9 cellular contexts compared by ENCODE assay signal in genomic region chr16:82580293-82580900, GRCh38. TPM values are rescaled to one million over a fixed set of nuclear protein-coding genes. Genes with fewer than 3 reads are reported as not detected.
DNase-seq lines count a peak whose midpoint lies in the region; ATAC-seq and TF ChIP-seq lines count a peak whose summit lies in the region.
"Had no signal": no experiment of that assay in that cellular context is flagged by ENCODE, and none has a peak within 500 bp of the region (broad histone marks: within the 10 kb centered on the region; RNA-seq: fewer than 3 reads in every experiment).

No MANE protein-coding gene starts in this region.

- H3K27ac ChIP-seq in PC-9 (no peak overlapping the region), tibial artery (no peak overlapping the region)

- no peak overlapping the region for H3K4me2 ChIP-seq in PC-9

- H3K4me3 ChIP-seq in PC-9 = no peak overlapping the region
- no peak overlapping the region for H3K4me3 ChIP-seq in tibial artery

- H3K27me3 ChIP-seq in PC-9 (ENCODE audit: insufficient read depth, low read depth) = no peaks in the 10 kb centered on the region
- no peaks in the 10 kb centered on the region for H3K27me3 ChIP-seq in tibial artery

- POLR2A ChIA-PET in activated CD4-positive, alpha-beta memory T cell treated with anti-CD3 and anti-CD28 coated beads for 36 hours (lab: Charles Lee) = no interaction called here
- POLR2A ChIA-PET in activated CD4-positive, alpha-beta memory T cell treated with anti-CD3 and anti-CD28 coated beads, Interleukin-2, amount 10 ng/mL, durations not matched to agents 7 days and 5 days (lab: Charles Lee) = no interaction called here
- POLR2A ChIA-PET in PC-9 (lab: Charles Lee; ENCODE audit: unreplicated experiment) = no interaction called here

- ATAC-seq in left cardiac atrium (peak; percentile 71 to 80), HG03025 (IDR thresholded peaks at IDR 0.05; ENCODE audit: low FRiP score, unreplicated experiment) (no peak), GM21619 (IDR thresholded peaks at IDR 0.05; ENCODE audit: unreplicated experiment) (no peak)

- no peak overlapping the region for H3K27ac Mint-ChIP-seq in activated CD4-positive, alpha-beta memory T cell treated with anti-CD3 and anti-CD28 coated beads for 36 hours
- H3K27ac Mint-ChIP-seq in activated CD4-positive, alpha-beta memory T cell treated with anti-CD3 and anti-CD28 coated beads, Interleukin-2, amount 10 ng/mL, durations not matched to agents 7 days and 5 days = no peak overlapping the region
- H3K27ac Mint-ChIP-seq: CD4-positive, CD25-positive, alpha-beta regulatory T cell had no signal

- no peaks in the 10 kb centered on the region for H3F3A ChIP-seq in PC-9 (ENCODE audit: insufficient read depth, low read depth)

- H3K36me3 Mint-ChIP-seq in activated CD4-positive, alpha-beta memory T cell treated with anti-CD3 and anti-CD28 coated beads for 36 hours = no peaks in the 10 kb centered on the region
- no peaks in the 10 kb centered on the region for H3K36me3 Mint-ChIP-seq in activated CD4-positive, alpha-beta memory T cell treated with anti-CD3 and anti-CD28 coated beads, Interleukin-2, amount 10 ng/mL, durations not matched to agents 7 days and 5 days (ENCODE audit: low read depth)
- H3K36me3 Mint-ChIP-seq: CD4-positive, CD25-positive, alpha-beta regulatory T cell had no signal

- intact Hi-C loops in activated CD4-positive, alpha-beta memory T cell treated with anti-CD3 and anti-CD28 coated beads for 36 hours (cut with micrococcal nuclease) = no loop called here
- intact Hi-C loops in PC-9 (cut with micrococcal nuclease; ENCODE audit: unreplicated experiment) (no loop called here), left cardiac atrium (cut with DNase I) (loop anchor here in 1 of 2 donors (1.0 to 5.0 kb wide), 2 partner anchors 214 to 318 kb away; no protein-coding TSS in a partner anchor), tibial artery (cut with DNase I; ENCODE audit: low total_unique reads) (loop anchor here (5.0 kb wide), 1 partner anchor 318 kb away; no protein-coding TSS in a partner anchor)

- H3K9me3 ChIP-seq in PC-9 (ENCODE audit: insufficient read depth, low read depth) (no peaks in the 10 kb centered on the region), tibial artery (no peaks in the 10 kb centered on the region)

- H3K4me1 Mint-ChIP-seq in activated CD4-positive, alpha-beta memory T cell treated with anti-CD3 and anti-CD28 coated beads for 36 hours (ENCODE audit: low read depth) = no peaks in the 10 kb centered on the region
- H3K4me1 Mint-ChIP-seq in activated CD4-positive, alpha-beta memory T cell treated with anti-CD3 and anti-CD28 coated beads, Interleukin-2, amount 10 ng/mL, durations not matched to agents 7 days and 5 days = no peaks in the 10 kb centered on the region
- H3K4me1 Mint-ChIP-seq: CD4-positive, CD25-positive, alpha-beta regulatory T cell had no signal

- H4K20me1 ChIP-seq in PC-9 (ENCODE audit: insufficient read depth) = no peaks in the 10 kb centered on the region

- no peak overlapping the region for H3K4me3 Mint-ChIP-seq in activated CD4-positive, alpha-beta memory T cell treated with anti-CD3 and anti-CD28 coated beads for 36 hours
- no peak overlapping the region for H3K4me3 Mint-ChIP-seq in activated CD4-positive, alpha-beta memory T cell treated with anti-CD3 and anti-CD28 coated beads, Interleukin-2, amount 10 ng/mL, durations not matched to agents 7 days and 5 days
- H3K4me3 Mint-ChIP-seq: CD4-positive, CD25-positive, alpha-beta regulatory T cell had no signal

- no peaks in the 10 kb centered on the region; the same call in 1 of the 2 replicates for H3K9me2 ChIP-seq in PC-9 (ENCODE audit: insufficient read depth)

- CTCF ChIA-PET in activated CD4-positive, alpha-beta memory T cell treated with anti-CD3 and anti-CD28 coated beads for 36 hours (lab: Charles Lee) = no interaction called here
- CTCF ChIA-PET in activated CD4-positive, alpha-beta memory T cell treated with anti-CD3 and anti-CD28 coated beads, Interleukin-2, amount 10 ng/mL, durations not matched to agents 7 days and 5 days (lab: Charles Lee) = no interaction called here
- CTCF ChIA-PET in PC-9 (lab: Charles Lee) = no interaction called here

- no peaks in the 10 kb centered on the region for H3K27me3 Mint-ChIP-seq in activated CD4-positive, alpha-beta memory T cell treated with anti-CD3 and anti-CD28 coated beads for 36 hours
- H3K27me3 Mint-ChIP-seq in activated CD4-positive, alpha-beta memory T cell treated with anti-CD3 and anti-CD28 coated beads, Interleukin-2, amount 10 ng/mL, durations not matched to agents 7 days and 5 days = peaks cover 5% of the 10 kb centered on the region

- peak; percentile 9 for DNase-seq in activated CD4-positive, alpha-beta memory T cell treated with anti-CD3 and anti-CD28 coated beads for 36 hours
- DNase-seq in activated CD4-positive, alpha-beta memory T cell treated with anti-CD3 and anti-CD28 coated beads, Interleukin-2, amount 10 ng/mL, durations not matched to agents 7 days and 5 days = no peak
- no peak for DNase-seq in PC-9
- no peak for DNase-seq in left cardiac atrium
- DNase-seq in tibial artery = no peak
- DNase-seq in stimulated activated CD4-positive, alpha-beta T cell treated with anti-CD3 and anti-CD28 coated beads, Interleukin-1b, Interleukin-23, amount 100 ng/mL, for 48 hours = no peak
- DNase-seq: CD4-positive, CD25-positive, alpha-beta regulatory T cell had no signal

- no peaks in the 10 kb centered on the region for H3K4me1 ChIP-seq in PC-9 (replicated peaks; ENCODE audit: insufficient read depth)
- no peaks in the 10 kb centered on the region for H3K4me1 ChIP-seq in tibial artery

- BruUV-seq in PC-9 (replicated peaks; lab: Mats Ljungman, UMichigan) = no TSS peak

- H3K79me2 ChIP-seq in PC-9 (ENCODE audit: low read depth) = no peaks in the 10 kb centered on the region

- no peak overlapping the region for H2AFZ ChIP-seq in PC-9

- no peaks in the 10 kb centered on the region for H3K36me3 ChIP-seq in PC-9 (ENCODE audit: low read depth)
- H3K36me3 ChIP-seq in tibial artery = no peaks in the 10 kb centered on the region

- H3K9me3 Mint-ChIP-seq in activated CD4-positive, alpha-beta memory T cell treated with anti-CD3 and anti-CD28 coated beads for 36 hours = no peaks in the 10 kb centered on the region
- H3K9me3 Mint-ChIP-seq in activated CD4-positive, alpha-beta memory T cell treated with anti-CD3 and anti-CD28 coated beads, Interleukin-2, amount 10 ng/mL, durations not matched to agents 7 days and 5 days = no peaks in the 10 kb centered on the region

- TF ChIP-seq CTCF in PC-9 (conservative IDR thresholded peaks at IDR 0.05) (peak; percentile 31; the same call in 1 of the 2 replicates), tibial artery (IDR thresholded peaks at IDR 0.05) (peak; percentile 36 to 50)

RNA-seq across cellular contexts. Expression of gene CDH13, which starts 46.4 kb away (rescaled TPM):
- total RNA-seq in activated CD4-positive, alpha-beta memory T cell treated with anti-CD3 and anti-CD28 coated beads for 36 hours = not detected
- not detected for total RNA-seq in activated CD4-positive, alpha-beta memory T cell treated with anti-CD3 and anti-CD28 coated beads, Interleukin-2, amount 10 ng/mL, durations not matched to agents 7 days and 5 days
- 0.24 TPM in 1 of 2 replicates, not detected in the other for total RNA-seq in PC-9 (2021)
- total RNA-seq in left cardiac atrium = 100 to 1,000 TPM in 1 of 2 donors, 10 to 100 TPM in 1; 68.6 to 100 TPM
- total RNA-seq: CD4-positive, CD25-positive, alpha-beta regulatory T cell had no signal

Comparison
In these comparisons a context has a peak if more than half of its experiments do, and no peak if none do; other contexts are left out.
1. ATAC-seq: peak in left cardiac atrium (2 of 2); none in HG03025 (single experiment) and GM21619 (single experiment).
2. RNA of gene CDH13, which starts 46.4 kb away (total RNA-seq): 68.6 to 100 TPM in left cardiac atrium; 0.24 TPM in PC-9, not detected in activated CD4-positive, alpha-beta memory T cell treated with anti-CD3 and anti-CD28 coated beads for 36 hours and not detected in activated CD4-positive, alpha-beta memory T cell treated with anti-CD3 and anti-CD28 coated beads, Interleukin-2, amount 10 ng/mL, durations not matched to agents 7 days and 5 days; every median in the first group is over 10 times any median in the second.